Comparison of ENCODE assay signal across 13 cellular contexts in the genomic region with DNA sequence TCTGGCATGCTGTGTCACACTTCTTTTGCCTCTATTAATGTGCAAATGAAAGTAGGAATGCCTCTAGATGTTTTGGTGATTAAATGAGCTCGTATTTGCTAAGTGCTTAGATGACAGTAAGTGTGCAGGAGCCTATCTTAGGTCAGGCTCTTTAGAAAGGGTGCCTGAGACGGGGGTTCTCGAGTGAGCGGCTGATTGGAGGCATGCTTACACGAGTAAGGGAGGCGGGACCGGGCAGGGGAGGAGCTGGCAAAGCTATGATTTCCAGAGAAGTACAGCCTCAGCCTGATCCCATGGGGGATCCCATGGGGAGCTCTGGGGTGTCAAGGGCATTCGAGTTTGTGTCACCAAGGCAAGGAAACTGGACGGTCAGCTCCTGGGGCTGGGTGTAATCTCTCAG. TPM values are rescaled to one million over a fixed set of nuclear protein-coding genes. Genes with fewer than 3 reads are reported as not detected.
DNase-seq lines count a peak whose midpoint lies in the region; ATAC-seq, FAIRE-seq and TF ChIP-seq lines count a peak whose summit lies in the region.
"Had no signal": no experiment of that assay in that cellular context is flagged by ENCODE, and none has a peak within 500 bp of the region (broad histone marks: within the 10 kb centered on the region; RNA-seq: fewer than 3 reads in every experiment).

No MANE protein-coding gene starts in this region.

- H3K9me3 Mint-ChIP-seq in T-cell (no peaks in the 10 kb centered on the region), type B pancreatic cell (peaks cover 3% of the 10 kb centered on the region), MCF 10A (ENCODE audit: unreplicated experiment) (no peaks in the 10 kb centered on the region)

- no peak for FAIRE-seq in HTR-8/SVneo (lab: Jason Lieb, UNC)

- no peaks in the 10 kb centered on the region for H3K36me3 ChIP-seq in left ventricle myocardium inferior
- no peaks in the 10 kb centered on the region for H3K36me3 ChIP-seq in right atrium auricular region

- POLR2A ChIA-PET in T-cell (lab: Charles Lee), result no interaction called here
- POLR2A ChIA-PET in MCF 10A (lab: Yijun Ruan, JAX), result interaction anchor here (0.6 to 1.4 kb wide), 3 partner anchors 9 to 38 kb away, joined by 3 to 4 read pairs (median 3); no protein-coding TSS in a partner anchor

- H3K4me3 Mint-ChIP-seq in T-cell (peak overlapping the region in 1 of 3 donors; percentile 24), type B pancreatic cell (no peak overlapping the region), MCF 10A (ENCODE audit: unreplicated experiment) (no peak overlapping the region)

- H3K4me3 ChIP-seq in left ventricle myocardium inferior (no peak overlapping the region), right atrium auricular region (no peak overlapping the region)
- H3K4me3 ChIP-seq: PC-9 had no signal

- H3K9me3 ChIP-seq in left ventricle myocardium inferior (replicated peaks), result no peaks in the 10 kb centered on the region
- no peaks in the 10 kb centered on the region for H3K9me3 ChIP-seq in right atrium auricular region

- H3K4me1 ChIP-seq in left ventricle myocardium inferior (peaks cover 25% of the 10 kb centered on the region), right atrium auricular region (peaks cover 0 to 13% of the 10 kb centered on the region in 2 donors)
- H3K4me1 ChIP-seq: foreskin keratinocyte had no signal

- H3K27me3 Mint-ChIP-seq in T-cell, result peaks cover 0 to 10% of the 10 kb centered on the region in 2 donors
- H3K27me3 Mint-ChIP-seq in type B pancreatic cell, result no peaks in the 10 kb centered on the region
- no peaks in the 10 kb centered on the region for H3K27me3 Mint-ChIP-seq in MCF 10A (ENCODE audit: insufficient read depth, unreplicated experiment)

- DNase-seq in left ventricle myocardium inferior (no peak), right atrium auricular region (ENCODE audit: low spot score) (no peak), T-cell (peak in 2 of 34 experiments; percentile 6), islet precursor cell (peak; percentile 57), type B pancreatic cell (ENCODE audit: extremely low spot score, unreplicated experiment) (no peak), HTR-8/SVneo (ENCODE audit: insufficient read length, low spot score) (no peak), NCI-H524 treated with DMSO at 0.1 percent for 48 hours (lab: John Stamatoyannopoulos, UW) (no peak), MCF 10A (ENCODE audit: unreplicated experiment) (no peak)
- DNase-seq: C1 segment of cervical spinal cord, foreskin keratinocyte, KG1, PC-9 had no signal

- H3K27ac ChIP-seq in left ventricle myocardium inferior (replicated peaks) (peak overlapping the region; percentile 71), right atrium auricular region (no peak overlapping the region)
- H3K27ac ChIP-seq: foreskin keratinocyte, PC-9 had no signal

- intact Hi-C loops in left ventricle myocardium inferior (cut with micrococcal nuclease), result no loop called here
- intact Hi-C loops in MCF 10A (cut with micrococcal nuclease), result no loop called here

- ATAC-seq in T-cell (replicated peaks in 1 of 4), result no peak
- ATAC-seq: foreskin keratinocyte had no signal

- no TSS peak for BruUV-seq in MCF 10A (replicated peaks; lab: Mats Ljungman, UMichigan)

- H3K36me3 Mint-ChIP-seq in T-cell (no peaks in the 10 kb centered on the region), type B pancreatic cell (no peaks in the 10 kb centered on the region), MCF 10A (ENCODE audit: insufficient read depth, unreplicated experiment) (peaks cover 5% of the 10 kb centered on the region)

- peaks cover 31 to 37% (median 32%) of the 10 kb centered on the region in 3 donors for H3K4me1 Mint-ChIP-seq in T-cell
- peaks cover 15% of the 10 kb centered on the region for H3K4me1 Mint-ChIP-seq in type B pancreatic cell (ENCODE audit: unreplicated experiment)
- H3K4me1 Mint-ChIP-seq in MCF 10A (ENCODE audit: insufficient read depth, unreplicated experiment), result peaks cover 30% of the 10 kb centered on the region

- H3K27ac Mint-ChIP-seq in T-cell, result peak overlapping the region; percentile 23 to 86
- peak overlapping the region; percentile 7 for H3K27ac Mint-ChIP-seq in type B pancreatic cell
- no peak overlapping the region for H3K27ac Mint-ChIP-seq in MCF 10A (ENCODE audit: low read depth, unreplicated experiment)

- H3K27me3 ChIP-seq in left ventricle myocardium inferior (ENCODE audit: low read depth), result no peaks in the 10 kb centered on the region
- no peaks in the 10 kb centered on the region for H3K27me3 ChIP-seq in right atrium auricular region
- H3K27me3 ChIP-seq: foreskin keratinocyte had no signal

- CTCF ChIA-PET in T-cell (lab: Charles Lee) (interaction anchor here (0.6 to 1.5 kb wide), 6 partner anchors 12 to 107 kb away, joined by 3 to 7 read pairs (median 4); no protein-coding TSS in a partner anchor), MCF 10A (lab: Yijun Ruan, JAX) (interaction anchor here (0.7 to 2.7 kb wide), 7 partner anchors 11 to 107 kb away, joined by 3 to 18 read pairs (median 6); no protein-coding TSS in a partner anchor)

- no peak for TF ChIP-seq CTCF in left ventricle myocardium inferior (IDR thresholded peaks at IDR 0.05; ENCODE audit: borderline replicate concordance)
- TF ChIP-seq CTCF in right atrium auricular region (IDR thresholded peaks at IDR 0.05), result no peak
- TF ChIP-seq CTCF in type B pancreatic cell (conservative IDR thresholded peaks at IDR 0.05), result no peak
- no peak for TF ChIP-seq CTCF in MCF 10A (IDR thresholded peaks at IDR 0.05; ENCODE audit: unreplicated experiment)

RNA-seq across cellular contexts. Expression of a gene that starts 44.8 kb away (rescaled TPM):
- total RNA-seq in left ventricle myocardium inferior, result not detected
- not detected for total RNA-seq in right atrium auricular region
- total RNA-seq in T-cell, result not detected
- 0.86 TPM in 1 of 2 replicates, not detected in the other for total RNA-seq in type B pancreatic cell (ENCODE audit: low replicate concordance)
- total RNA-seq in MCF 10A (2022), result not detected in 2 replicates
- total RNA-seq: foreskin keratinocyte, H4, PC-9 had no signal
